19 cellular contexts compared by ENCODE assay signal in genomic region chr5:1338518-1339070, GRCh38. TPM values are rescaled to one million over a fixed set of nuclear protein-coding genes. Genes with fewer than 3 reads are reported as not detected.
DNase-seq lines count a peak whose midpoint lies in the region; ATAC-seq, FAIRE-seq and TF ChIP-seq lines count a peak whose summit lies in the region.
"Had no signal": no experiment of that assay in that cellular context is flagged by ENCODE, and none has a peak within 500 bp of the region (broad histone marks: within the 10 kb centered on the region; RNA-seq: fewer than 3 reads in every experiment).

No MANE protein-coding gene starts in this region.

- H3K4me1 ChIP-seq in GM12878 (ENCODE audit: control insufficient read depth, insufficient read depth, low read length), result peaks cover 20% of the 10 kb centered on the region
- peaks cover 4% of the 10 kb centered on the region for H3K4me1 ChIP-seq in mucosa of descending colon (ENCODE audit: low read depth)
- peaks cover 11% of the 10 kb centered on the region in 2 donors for H3K4me1 ChIP-seq in thyroid gland

- WGBS in GM12878 (ENCODE audit: insufficient coverage, insufficient replicate concordance, low lambda C conversion rate, missing lambda C conversion rate), result 97% methylated on average over 22 of the region's 22 CpGs
- 94 to 96% methylated on average over 12 to 22 of the region's 22 CpGs for WGBS in thyroid gland, 2 donors

- H2AFZ ChIP-seq in GM12878 (ENCODE audit: control insufficient read depth, low read depth, low read length), result no peak overlapping the region

- intact Hi-C loops in natural killer cell (cut with micrococcal nuclease) (no loop called here), GM12878 (cut with micrococcal nuclease; ENCODE audit: unreplicated experiment) (no loop called here), mucosa of descending colon (cut with DNase I, micrococcal nuclease) (no loop called here), thyroid gland (cut with DNase I) (no loop called here)

- H3K36me3 ChIP-seq in GM12878 (ENCODE audit: control insufficient read depth in 2 of 2, insufficient read depth in 2 of 2, low read length in 1 of 2), result peaks cover 12 to 50% of the 10 kb centered on the region in 2 experiments; a peak in 3 of 4 replicates
- H3K36me3 ChIP-seq in mucosa of descending colon (ENCODE audit: low read depth), result peaks cover 10% of the 10 kb centered on the region
- H3K36me3 ChIP-seq in thyroid gland, result peaks cover 79 to 83% of the 10 kb centered on the region in 2 donors

- H3K4me2 ChIP-seq in GM12878 (ENCODE audit: control insufficient read depth, insufficient read depth), result no peak overlapping the region

- POLR2A ChIA-PET in GM12878 (lab: Charles Lee), result no interaction called here

- peak; percentile 37 for DNase-seq in natural killer cell treated with Interleukin-12 subunit alpha and Interleukin-12 subunit beta and Interleukin-15 and Interleukin-18, amount 100 ng/mL, for 72 hours (ENCODE audit: low spot score)
- DNase-seq in natural killer cell (no peak), GM12878 (ENCODE audit: low read depth, low spot score) (no peak), mucosa of descending colon (peak in 2 of 3 donors; percentile 17 to 44), medulla oblongata (ENCODE audit: extremely low spot score) (no peak), NCI-H774 (lab: John Stamatoyannopoulos, UW) (no peak), thyroid gland (no peak)
- DNase-seq: CD4-positive, CD25-positive, alpha-beta regulatory T cell; DMS79; KBM-7; NCI-H1092 treated with DMSO at 0.1 percent for 48 hours; NCI-H146; NCI-H2029; NCI-H2227 treated with DMSO at 0.1 percent for 48 hours; NCI-H510A; NK-92 treated with Interleukin-12 subunit alpha and Interleukin-12 subunit beta, amount 100 ng/mL, for 24 hours had no signal

- RAD21 ChIA-PET in GM12878 (lab: Charles Lee; ENCODE audit: unreplicated experiment), result no interaction called here

- CTCF ChIA-PET in GM12878 (lab: Yijun Ruan, JAX), result no interaction called here

- no peak for TF ChIP-seq RAD21 in GM12878 (IDR thresholded peaks at IDR 0.05; ENCODE audit: insufficient read depth, low read depth, low read length)

- H3K27ac ChIP-seq in GM12878 (ENCODE audit: control insufficient read depth, insufficient read depth) (no peak overlapping the region), thyroid gland (no peak overlapping the region)

- SMC1A ChIA-PET in GM12878 (lab: Charles Lee; ENCODE audit: uncharacterized antibody, unreplicated experiment), result no interaction called here

- H3K9ac ChIP-seq in GM12878 (ENCODE audit: control insufficient read depth, insufficient read depth, low read length), result no peak overlapping the region

- peaks cover 2% of the 10 kb centered on the region; the same call in 1 of the 2 replicates for H4K20me1 ChIP-seq in GM12878 (ENCODE audit: control insufficient read depth, insufficient read depth)

- in situ Hi-C loops in GM12878 (cut with MboI), result no loop called here

- H3K36me3 Mint-ChIP-seq in natural killer cell treated with Interleukin-12 subunit alpha and Interleukin-12 subunit beta and Interleukin-15 and Interleukin-18, amount 100 ng/mL, for 72 hours, result peaks cover 8% of the 10 kb centered on the region
- H3K36me3 Mint-ChIP-seq in natural killer cell, result no peaks in the 10 kb centered on the region

- no peak overlapping the region for H3K4me3 Mint-ChIP-seq in natural killer cell treated with Interleukin-12 subunit alpha and Interleukin-12 subunit beta and Interleukin-15 and Interleukin-18, amount 100 ng/mL, for 72 hours
- no peak overlapping the region for H3K4me3 Mint-ChIP-seq in natural killer cell

- peaks cover 5 to 12% of the 10 kb centered on the region in 2 donors for H3K4me1 Mint-ChIP-seq in natural killer cell treated with Interleukin-12 subunit alpha and Interleukin-12 subunit beta and Interleukin-15 and Interleukin-18, amount 100 ng/mL, for 72 hours (ENCODE audit: low read depth in 2 of 2)
- peaks cover 14 to 17% of the 10 kb centered on the region in 2 donors for H3K4me1 Mint-ChIP-seq in natural killer cell

- no TSS peak for BruUV-seq in GM12878 (replicated peaks; lab: Mats Ljungman, UMichigan)

- TF ChIP-seq EP300 in GM12878 (IDR thresholded peaks at IDR 0.05; ENCODE audit: borderline replicate concordance in 1 of 2, control insufficient read depth in 1 of 2, low read depth in 2 of 2, low read length in 2 of 2), result no peak

- no peaks in the 10 kb centered on the region for H3K27me3 Mint-ChIP-seq in natural killer cell treated with Interleukin-12 subunit alpha and Interleukin-12 subunit beta and Interleukin-15 and Interleukin-18, amount 100 ng/mL, for 72 hours
- no peaks in the 10 kb centered on the region for H3K27me3 Mint-ChIP-seq in natural killer cell (ENCODE audit: low read depth in 2 of 2)
- H3K27me3 Mint-ChIP-seq: CD4-positive, CD25-positive, alpha-beta regulatory T cell had no signal

- H3K27ac Mint-ChIP-seq in natural killer cell treated with Interleukin-12 subunit alpha and Interleukin-12 subunit beta and Interleukin-15 and Interleukin-18, amount 100 ng/mL, for 72 hours, result no peak overlapping the region
- H3K27ac Mint-ChIP-seq in natural killer cell, result no peak overlapping the region
- H3K27ac Mint-ChIP-seq: CD4-positive, CD25-positive, alpha-beta regulatory T cell had no signal

- H3K9me3 ChIP-seq in GM12878 (replicated peaks; ENCODE audit: control insufficient read depth, insufficient read depth, low read length) (no peaks in the 10 kb centered on the region), mucosa of descending colon (no peaks in the 10 kb centered on the region), thyroid gland (no peaks in the 10 kb centered on the region)

- no peaks in the 10 kb centered on the region for H3K9me3 Mint-ChIP-seq in natural killer cell treated with Interleukin-12 subunit alpha and Interleukin-12 subunit beta and Interleukin-15 and Interleukin-18, amount 100 ng/mL, for 72 hours
- H3K9me3 Mint-ChIP-seq in natural killer cell, result no peaks in the 10 kb centered on the region
- H3K9me3 Mint-ChIP-seq: CD4-positive, CD25-positive, alpha-beta regulatory T cell had no signal

- TF ChIP-seq POLR2A in GM12878 (IDR thresholded peaks at IDR 0.05; ENCODE audit: low read depth, low read length) (no peak), thyroid gland (IDR thresholded peaks at IDR 0.05) (no peak)

- peaks cover 5% of the 10 kb centered on the region for H3K79me2 ChIP-seq in GM12878 (ENCODE audit: control insufficient read depth, insufficient read depth, low read length)

- no peak for TF ChIP-seq CTCF in natural killer cell (IDR thresholded peaks at IDR 0.05)
- no peak for TF ChIP-seq CTCF in GM12878 (IDR thresholded peaks at IDR 0.05 in 2 of 3, conservative IDR thresholded peaks at IDR 0.05 in 1 of 3; ENCODE audit: control insufficient read depth in 2 of 3, extremely low read depth in 1 of 3, insufficient read depth in 1 of 3, low read depth in 3 of 3, low read length in 3 of 3)
- TF ChIP-seq CTCF in mucosa of descending colon (IDR thresholded peaks at IDR 0.05), result no peak
- no peak for TF ChIP-seq CTCF in thyroid gland (IDR thresholded peaks at IDR 0.05)

- H3K4me3 ChIP-seq in GM12878 (no peak overlapping the region), mucosa of descending colon (no peak overlapping the region), thyroid gland (replicated peaks in 1 of 3) (no peak overlapping the region)

- H3K27me3 ChIP-seq in GM12878 (replicated peaks in 1 of 2; ENCODE audit: control insufficient read depth in 2 of 2, insufficient read depth in 2 of 2, low read length in 1 of 2) (no peaks in the 10 kb centered on the region), thyroid gland (no peaks in the 10 kb centered on the region)

- no peak for FAIRE-seq in GM12878 (lab: Jason Lieb, UNC)
- FAIRE-seq: H54 had no signal

- no peak for ATAC-seq in natural killer cell treated with Interleukin-12 subunit alpha and Interleukin-12 subunit beta and Interleukin-15 and Interleukin-18, amount 100 ng/mL, for 72 hours
- ATAC-seq in natural killer cell (no peak), GM12878 (no peak), mucosa of descending colon (no peak)
- ATAC-seq: SK-N-SH treated with all-trans-retinoic acid at 6 μM for 48 hours had no signal

RNA-seq across cellular contexts. Expression of gene CLPTM1L, which starts 6.3 kb away (rescaled TPM):
- total RNA-seq in natural killer cell treated with Interleukin-12 subunit alpha and Interleukin-12 subunit beta and Interleukin-15 and Interleukin-18, amount 100 ng/mL, for 72 hours, result 100 to 1,000 TPM; 112 to 178 TPM
- total RNA-seq in natural killer cell (100 to 1,000 TPM in 1 of 3 donors, 10 to 100 TPM in 2; 67.1 to 105 (median 97.5) TPM), GM12878 (2014; rRNA removed) (266 and 278 TPM in 2 replicates), GM12878 (2014; rRNA removed; fragmentation: Illumina TruSeq; extraction: Trizol) (142 and 171 TPM in 2 replicates), GM12878 (2021) (140 and 147 TPM in 2 replicates), mucosa of descending colon (100 to 1,000 TPM in 1 of 3 donors, 10 to 100 TPM in 2; 86.6 to 101 (median 97.6) TPM), thyroid gland (100 to 1,000 TPM; 149 to 215 (median 179) TPM)
- 93.2 and 118 TPM in 2 replicates for total RNA-seq in GM12878 (2013; cell fraction: nucleolus; rRNA removed)
- polyA plus RNA-seq in GM12878 (2011; ENCODE audit: low read depth), result 72.4 TPM
- polyA plus RNA-seq in GM12878 (2011; rRNA removed) (80.8 and 124 TPM in 2 replicates), GM12878 (2014; fragmentation: Illumina TruSeq; extraction: Trizol) (87.8 and 163 TPM in 2 replicates), GM12878 (2014; fragmentation: Nextera tagmentation; extraction: Ambion mirVana) (10 to 100 TPM in 1 of 2 experiments, 1 to 10 TPM in 1; 2.9 to 22.8 TPM), GM12878 (2014; rRNA removed) (195 and 219 TPM in 2 replicates), GM12878 (2016; fragmentation: Nextera tagmentation; extraction: Ambion mirVana) (10 to 100 TPM; 34.2 to 39.9 TPM)
- polyA plus RNA-seq in GM12878 (2011; cell fraction: cytosol; rRNA removed), result 135 and 191 TPM in 2 replicates
- 148 and 184 TPM in 2 replicates for polyA plus RNA-seq in GM12878 (2011; cell fraction: nucleus; rRNA removed)
- 82.8 and 110 TPM in 2 replicates for polyA plus RNA-seq in GM12878 (2012)
- polyA minus RNA-seq in GM12878 (2011; rRNA and poly(A)+ RNA removed), result 125 and 188 TPM in 2 replicates
- 55.8 and 65.4 TPM in 2 replicates for polyA minus RNA-seq in GM12878 (2011; cell fraction: cytosol; rRNA and poly(A)+ RNA removed)
- 43.2 and 68.0 TPM in 2 replicates for polyA minus RNA-seq in GM12878 (2011; cell fraction: nucleus; rRNA and poly(A)+ RNA removed)

RNA-seq across cellular contexts. Expression of gene TERT, which starts 43.7 kb away (rescaled TPM):
- 1 to 10 TPM in 1 of 2 donors, not detected in 1; 1.3 TPM for total RNA-seq in natural killer cell treated with Interleukin-12 subunit alpha and Interleukin-12 subunit beta and Interleukin-15 and Interleukin-18, amount 100 ng/mL, for 72 hours
- total RNA-seq in natural killer cell, result not detected
- total RNA-seq in GM12878 (2013; cell fraction: nucleolus; rRNA removed), result 29.3 and 36.2 TPM in 2 replicates
- 8.6 and 9.0 TPM in 2 replicates for total RNA-seq in GM12878 (2014; rRNA removed)
- 3.4 and 3.5 TPM in 2 replicates for total RNA-seq in GM12878 (2014; rRNA removed; fragmentation: Illumina TruSeq; extraction: Trizol)
- total RNA-seq in GM12878 (2021), result 14.8 and 21.5 TPM in 2 replicates
- 0.05 TPM for polyA plus RNA-seq in GM12878 (2011; ENCODE audit: low read depth)
- 2.4 and 3.8 TPM in 2 replicates for polyA plus RNA-seq in GM12878 (2011; rRNA removed)
- 4.6 and 8.2 TPM in 2 replicates for polyA plus RNA-seq in GM12878 (2011; cell fraction: cytosol; rRNA removed)
- polyA plus RNA-seq in GM12878 (2011; cell fraction: nucleus; rRNA removed), result 52.7 and 80.1 TPM in 2 replicates
- 0.95 and 1.0 TPM in 2 replicates for polyA plus RNA-seq in GM12878 (2012)
- polyA plus RNA-seq in GM12878 (2014; fragmentation: Illumina TruSeq; extraction: Trizol), result 0.57 and 2.4 TPM in 2 replicates
- polyA plus RNA-seq in GM12878 (2014; fragmentation: Nextera tagmentation; extraction: Ambion mirVana), result under 1 TPM; 0.08 to 0.55 TPM
- polyA plus RNA-seq in GM12878 (2014; rRNA removed), result 17.4 and 17.8 TPM in 2 replicates
- 1 to 10 TPM; 6.1 to 6.5 TPM for polyA plus RNA-seq in GM12878 (2016; fragmentation: Nextera tagmentation; extraction: Ambion mirVana)
- polyA minus RNA-seq in GM12878 (2011; rRNA and poly(A)+ RNA removed), result 1.9 and 5.6 TPM in 2 replicates
- polyA minus RNA-seq in GM12878 (2011; cell fraction: cytosol; rRNA and poly(A)+ RNA removed), result 3.5 and 6.3 TPM in 2 replicates
- polyA minus RNA-seq in GM12878 (2011; cell fraction: nucleus; rRNA and poly(A)+ RNA removed), result 10.5 and 15.5 TPM in 2 replicates
- 1 to 10 TPM; 2.1 to 5.0 (median 2.8) TPM for total RNA-seq in mucosa of descending colon
- not detected for total RNA-seq in thyroid gland
- polyA plus RNA-seq: BJ; CD4-positive, CD25-positive, alpha-beta regulatory T cell had no signal

Comparison
In these comparisons a context has a peak if more than half of its experiments do, and no peak if none do; other contexts are left out.
1. DNase-seq: peak in natural killer cell treated with Interleukin-12 subunit alpha and Interleukin-12 subunit beta and Interleukin-15 and Interleukin-18, amount 100 ng/mL, for 72 hours (single experiment) and mucosa of descending colon (2 of 3); none in natural killer cell (single experiment), GM12878 (single experiment), medulla oblongata (single experiment), NCI-H774 (single experiment) and thyroid gland (0 of 2).